ENCODE assay signal across 8 cellular contexts in genomic region chr6:96521267-96521624, GRCh38. TPM values are rescaled to one million over a fixed set of nuclear protein-coding genes. Genes with fewer than 3 reads are reported as not detected.
DNase-seq lines count a peak whose midpoint lies in the region; ATAC-seq, FAIRE-seq and TF ChIP-seq lines count a peak whose summit lies in the region.

No MANE protein-coding gene starts in this region.

- 0 out of 2 replicates have a peak, but pooled peaks cover 2% of the 10 kb centered on the region for H3K36me3 ChIP-seq in BE2C
- H3K36me3 ChIP-seq in OCI-LY1 (ENCODE audit: insufficient read depth, low read length): peaks cover 28% of the 10 kb centered on the region
- no peaks in the 10 kb centered on the region for H3K36me3 ChIP-seq in esophagus (ENCODE audit: control insufficient read depth in 2 of 2, insufficient read depth in 2 of 2, low read length in 1 of 2)
- H3K36me3 ChIP-seq in osteoblast (ENCODE audit: insufficient read depth, low read length): peaks cover 17% of the 10 kb centered on the region

- 0 out of 2 replicates have a peak overlapping the region, but pooled peaks have one; percentile 12 for H2AFZ ChIP-seq in OCI-LY1 (ENCODE audit: low read length)
- peak overlapping the region; percentile 98 for H2AFZ ChIP-seq in osteoblast (ENCODE audit: low read length)

- TF ChIP-seq CTCF in BE2C (IDR thresholded peaks at IDR 0.05; ENCODE audit: low read depth, low read length): no peak
- no peak for TF ChIP-seq CTCF in OCI-LY1 (IDR thresholded peaks at IDR 0.05; ENCODE audit: low read length)
- TF ChIP-seq CTCF in osteoblast (IDR thresholded peaks at IDR 0.05; ENCODE audit: extremely low read depth, low read depth, low read length): no peak

- H3K9me3 ChIP-seq in BE2C (no peaks in the 10 kb centered on the region), OCI-LY1 (ENCODE audit: low read length) (no peaks in the 10 kb centered on the region), esophagus (ENCODE audit: control insufficient read depth in 2 of 2, insufficient read depth in 1 of 2, low read depth in 1 of 2, low read length in 1 of 2) (no peaks in the 10 kb centered on the region), osteoblast (ENCODE audit: low read depth, low read length) (no peaks in the 10 kb centered on the region)

- POLR2A ChIA-PET in HEK293T (lab: Yijun Ruan, JAX): interaction anchor here (1.3 to 1.4 kb wide), 2 partner anchors 10 to 13 kb away, joined by 3 to 11 read pairs; no protein-coding TSS in a partner anchor

- FAIRE-seq in frontal cortex (lab: Jason Lieb, UNC): no peak

- H3K27me3 ChIP-seq in BE2C (no peaks in the 10 kb centered on the region), OCI-LY1 (ENCODE audit: insufficient read depth, low read length) (no peaks in the 10 kb centered on the region), esophagus (ENCODE audit: control insufficient read depth in 1 of 2, insufficient read depth in 2 of 2, low read length in 2 of 2) (no peaks in the 10 kb centered on the region), osteoblast (ENCODE audit: insufficient read depth, low read length) (no peaks in the 10 kb centered on the region)

- peak overlapping the region; percentile 82 for H3K9ac ChIP-seq in OCI-LY1 (ENCODE audit: low read length)

- ATAC-seq in GM21390 (IDR thresholded peaks at IDR 0.05; ENCODE audit: unreplicated experiment): peak; percentile 18
- no peak for ATAC-seq in HG03139 (IDR thresholded peaks at IDR 0.05; ENCODE audit: unreplicated experiment)

- no peaks in the 10 kb centered on the region for H3K9me2 ChIP-seq in OCI-LY1 (ENCODE audit: low read depth, low read length)

- no peaks in the 10 kb centered on the region for H3F3A ChIP-seq in OCI-LY1 (ENCODE audit: insufficient read depth, low read length)

- CTCF ChIA-PET in HEK293T (lab: Yijun Ruan, JAX): no interaction called here

- H3K27ac ChIP-seq in OCI-LY1 (ENCODE audit: low read depth, low read length, poor library complexity, severe bottlenecking): peak overlapping the region; percentile 76
- H3K27ac ChIP-seq in esophagus (ENCODE audit: low read depth in 2 of 2, low read length in 1 of 2): peak overlapping the region; percentile 93
- H3K27ac ChIP-seq in osteoblast (ENCODE audit: low read depth, low read length): peak overlapping the region; percentile 97

- WGBS in esophagus, 2 donors: 0% methylated on average over 8 of the region's 8 CpGs

- H3K79me2 ChIP-seq in OCI-LY1 (ENCODE audit: insufficient read depth, low read length): peaks cover 8% of the 10 kb centered on the region
- peaks cover 29% of the 10 kb centered on the region for H3K79me2 ChIP-seq in osteoblast (ENCODE audit: insufficient read depth, low read length)

- H4K20me1 ChIP-seq in OCI-LY1 (ENCODE audit: insufficient read depth, low read length): no peaks in the 10 kb centered on the region
- H4K20me1 ChIP-seq in osteoblast (ENCODE audit: insufficient read depth, low read length): no peaks in the 10 kb centered on the region

- H3K4me1 ChIP-seq in BE2C (no peaks in the 10 kb centered on the region), OCI-LY1 (ENCODE audit: insufficient read depth, low read length, severe bottlenecking) (peaks cover 31% of the 10 kb centered on the region), esophagus (ENCODE audit: control insufficient read depth in 2 of 2, insufficient read depth in 2 of 2, low read length in 1 of 2) (no peaks in the 10 kb centered on the region), osteoblast (ENCODE audit: insufficient read depth, low read length) (peaks cover 16% of the 10 kb centered on the region)

- H3K4me3 ChIP-seq in BE2C (ENCODE audit: low read depth, low read length) (peak overlapping the region; percentile 88), OCI-LY1 (ENCODE audit: low read depth, low read length, poor library complexity, severe bottlenecking) (peak overlapping the region; percentile 80), esophagus (ENCODE audit: low read depth in 1 of 2, low read length in 2 of 2) (peak overlapping the region; percentile 74 to 85), osteoblast (ENCODE audit: insufficient read depth, low read length) (peak overlapping the region; percentile 96)

- DNase-seq in BE2C (no peak), osteoblast (ENCODE audit: insufficient read length, low spot score, missing footprints) (no peak), HEK293T (ENCODE audit: extremely low spot score) (no peak), frontal cortex (ENCODE audit: low spot score in 2 of 2) (no peak)

- H3K4me2 ChIP-seq in OCI-LY1 (ENCODE audit: low read length) (peak overlapping the region; percentile 80), osteoblast (ENCODE audit: insufficient read depth, low read length) (peak overlapping the region; percentile 89)

TF ChIP-seq in HEK293T, 16 proteins besides CTCF, POLR2A, EP300 and RAD21:
- TF ChIP-seq ARNT (IDR thresholded peaks at IDR 0.05) (no peak), FOXM1 (IDR thresholded peaks at IDR 0.05; ENCODE audit: borderline replicate concordance) (no peak), SUZ12 (IDR thresholded peaks at IDR 0.05) (no peak), SP1 (IDR thresholded peaks at IDR 0.05) (no peak), FOXA1 (IDR thresholded peaks at IDR 0.05) (no peak), L3MBTL2 (conservative IDR thresholded peaks at IDR 0.05) (no peak), FOXK2 (IDR thresholded peaks at IDR 0.05) (no peak), PKNOX1 (IDR thresholded peaks at IDR 0.05) (no peak), CTBP1 (IDR thresholded peaks at IDR 0.05; ENCODE audit: borderline replicate concordance) (no peak), ELF4 (IDR thresholded peaks at IDR 0.05) (no peak), NFRKB (IDR thresholded peaks at IDR 0.05) (no peak), LEF1 (IDR thresholded peaks at IDR 0.05; ENCODE audit: borderline replicate concordance) (no peak), HDGF (IDR thresholded peaks at IDR 0.05; ENCODE audit: borderline replicate concordance) (no peak)

RNA-seq across cellular contexts. Expression of gene UFL1, which starts 0.4 kb away (rescaled TPM):
- 8.8 TPM for polyA plus RNA-seq in BE2C (2012; ENCODE audit: insufficient read depth, insufficient read length, low read depth)
- polyA plus RNA-seq in esophagus: 10 to 100 TPM; 11.4 to 13.5 TPM
- total RNA-seq in osteoblast (32.9 and 35.9 TPM in 2 replicates), frontal cortex (21.2 TPM)

RNA-seq across cellular contexts. Expression of gene FHL5, which starts 41.7 kb away (rescaled TPM):
- polyA plus RNA-seq in BE2C (2012; ENCODE audit: insufficient read depth, insufficient read length, low read depth): not detected
- 1 to 10 TPM in 1 of 2 donors, under 1 TPM in 1; 0.37 to 1.3 TPM for polyA plus RNA-seq in esophagus
- total RNA-seq in osteoblast (not detected in 2 replicates), frontal cortex (0.41 TPM)
